27 cellular contexts compared by ENCODE assay signal in the genomic region with DNA sequence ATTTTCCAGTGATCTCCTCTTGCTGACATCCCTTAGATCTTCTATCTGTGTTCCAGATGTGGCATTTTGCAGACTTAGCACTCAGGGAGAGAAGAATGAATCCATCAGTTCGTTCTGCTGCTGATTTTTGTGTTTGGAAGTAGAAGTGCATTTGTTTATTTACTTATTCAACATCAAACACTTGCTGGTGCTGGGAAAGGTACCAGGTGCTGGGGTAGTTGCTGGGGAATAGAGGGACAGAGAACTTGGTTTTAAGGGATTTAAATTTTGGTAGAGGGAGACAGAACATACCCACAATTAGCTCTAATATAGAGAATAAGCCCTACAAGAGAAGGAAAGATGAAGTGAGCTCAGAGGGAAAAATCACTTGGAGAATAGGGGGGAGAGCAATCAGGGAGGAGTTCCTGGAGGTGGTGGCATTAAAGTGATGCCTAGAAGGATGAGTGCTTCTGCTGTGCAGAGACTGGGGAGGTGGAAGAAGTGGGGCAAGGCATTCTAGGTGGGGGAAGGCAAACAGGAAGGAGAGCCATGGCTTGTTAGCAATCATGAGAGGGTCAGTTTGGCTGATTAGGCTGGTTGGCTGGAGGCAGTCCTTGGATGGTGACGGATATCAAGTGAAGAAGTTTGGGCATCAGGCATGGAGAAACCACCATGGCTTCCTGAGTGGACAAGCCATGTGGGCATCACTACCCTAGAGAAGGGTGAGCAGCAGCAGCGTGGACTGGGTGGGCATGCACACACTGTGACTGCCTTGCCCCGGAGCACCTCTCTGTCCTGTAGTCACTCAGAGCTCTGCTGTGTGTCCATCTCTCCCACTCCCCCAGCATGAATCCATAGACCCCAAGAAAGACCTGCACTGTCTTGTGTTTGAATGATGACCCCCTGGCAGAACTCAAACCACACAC.
"Had no signal": no experiment of that assay in that cellular context is flagged by ENCODE, and none has a peak within 500 bp of the region (broad histone marks: within the 10 kb centered on the region; RNA-seq: fewer than 3 reads in every experiment).

No MANE protein-coding gene starts in this region.

- FAIRE-seq: endothelial cell of umbilical vein, kidney, urothelium cell line had no signal

- H3K4me3 Mint-ChIP-seq: activated CD4-positive, alpha-beta memory T cell treated with anti-CD3 and anti-CD28 coated beads, Interleukin-2, amount 10 ng/mL, durations not matched to agents 7 days and 5 days; activated naive CD8-positive, alpha-beta T cell treated with anti-CD3 and anti-CD28 coated beads, Interleukin-2, amount 50 U/mL, for 24 hours; nephron had no signal

- DNase-seq: activated CD4-positive, alpha-beta memory T cell treated with anti-CD3 and anti-CD28 coated beads, Interleukin-2, amount 10 ng/mL, durations not matched to agents 7 days and 5 days; activated CD4-positive, alpha-beta T cell treated with anti-CD3 and anti-CD28 coated beads for 48 hours; activated CD4-positive, CD25-positive, alpha-beta regulatory T cell; activated naive CD4-positive, alpha-beta T cell treated with Interleukin-2 at 50 U/mL for 16 hours; activated naive CD8-positive, alpha-beta T cell treated with anti-CD3 and anti-CD28 coated beads, Interleukin-2, amount 50 U/mL, for 24 hours; activated T-cell treated with anti-CD3 and anti-CD28 coated beads, Interleukin-2, amount 50 U/mL, for 1 hour; anterior cingulate cortex; effector CD4-positive, alpha-beta T cell; hypothalamus; kidney; midbrain; occipital lobe; stimulated activated CD4-positive, alpha-beta T cell treated with anti-CD3 and anti-CD28 coated beads, Interleukin-12 subunit alpha, Interleukin-12 subunit beta, amount 100 ng/mL, for 4 hours; stimulated activated CD4-positive, alpha-beta T cell treated with anti-CD3 and anti-CD28 coated beads, Interleukin-1b, Interleukin-23, amount 100 ng/mL, for 48 hours; stimulated activated naive CD4-positive, alpha-beta T cell treated with Interleukin-2 at 50 U/mL for 16 hours; T-helper 1 cell; T-helper 9 cell; thyroid gland had no signal

- H3K4me3 ChIP-seq: breast epithelium, lung, prostate gland, right atrium auricular region, thyroid gland had no signal

- H3K27ac ChIP-seq: right atrium auricular region had no signal

- H3K9me3 ChIP-seq: breast epithelium, prostate gland, right atrium auricular region, thyroid gland had no signal

- H3K36me3 ChIP-seq: breast epithelium, prostate gland, right atrium auricular region, thyroid gland had no signal

- H3K4me1 Mint-ChIP-seq: activated CD4-positive, alpha-beta memory T cell treated with anti-CD3 and anti-CD28 coated beads, Interleukin-2, amount 10 ng/mL, durations not matched to agents 7 days and 5 days; activated naive CD8-positive, alpha-beta T cell treated with anti-CD3 and anti-CD28 coated beads, Interleukin-2, amount 50 U/mL, for 24 hours had no signal

- H3K9me3 Mint-ChIP-seq: activated CD4-positive, alpha-beta memory T cell treated with anti-CD3 and anti-CD28 coated beads, Interleukin-2, amount 10 ng/mL, durations not matched to agents 7 days and 5 days; activated naive CD8-positive, alpha-beta T cell treated with anti-CD3 and anti-CD28 coated beads, Interleukin-2, amount 50 U/mL, for 24 hours; activated T-helper 2 cell treated with anti-CD3 and anti-CD28 coated beads, Interferon-gamma antibody, Interleukin-2, Interleukin-4, amounts not matched to agents 10 μg/mL and 5 μg/mL and 100 μg/mL, durations not matched to agents 14 hours and 24 hours and 36 hours; nephron had no signal

- H3K27ac Mint-ChIP-seq: activated CD4-positive, alpha-beta memory T cell treated with anti-CD3 and anti-CD28 coated beads, Interleukin-2, amount 10 ng/mL, durations not matched to agents 7 days and 5 days; activated naive CD8-positive, alpha-beta T cell treated with anti-CD3 and anti-CD28 coated beads, Interleukin-2, amount 50 U/mL, for 24 hours; activated T-helper 2 cell treated with anti-CD3 and anti-CD28 coated beads, Interferon-gamma antibody, Interleukin-2, Interleukin-4, amounts not matched to agents 10 μg/mL and 5 μg/mL and 100 μg/mL, durations not matched to agents 14 hours and 24 hours and 36 hours had no signal

- H3K27me3 ChIP-seq: breast epithelium, right atrium auricular region, thyroid gland had no signal

- ATAC-seq: activated naive CD8-positive, alpha-beta T cell treated with anti-CD3 and anti-CD28 coated beads, Interleukin-2, amount 50 U/mL, for 24 hours; left lobe of liver had no signal
